ENCODE assay signal across 18 cellular contexts in genomic region chr4:125719987-125720386, GRCh38.
DNase-seq lines count a peak whose midpoint lies in the region; ATAC-seq and TF ChIP-seq lines count a peak whose summit lies in the region.
"Had no signal": no experiment of that assay in that cellular context is flagged by ENCODE, and none has a peak within 500 bp of the region (broad histone marks: within the 10 kb centered on the region; RNA-seq: fewer than 3 reads in every experiment).

No MANE protein-coding gene starts in this region.

- no peak for TF ChIP-seq CTCF in RWPE2 (IDR thresholded peaks at IDR 0.05; ENCODE audit: poor library complexity, severe bottlenecking)
- TF ChIP-seq CTCF in heart right ventricle (IDR thresholded peaks at IDR 0.05), result no peak

- intact Hi-C loops in heart right ventricle (cut with DNase I), result no loop called here
- intact Hi-C loops in posterior cingulate gyrus (cut with DNase I), result no loop called here

- DNase-seq in HPDE6-E6E7 (ENCODE audit: extremely low spot score) (peak; percentile 3), RWPE2 (ENCODE audit: low spot score) (no peak), fibroblast of gingiva (ENCODE audit: low read depth) (peak; percentile 8), heart right ventricle (no peak), NCI-H1436 treated with DMSO at 0.1 percent for 48 hours (lab: John Stamatoyannopoulos, UW) (no peak), posterior cingulate gyrus (no peak)
- DNase-seq: activated CD4-positive, alpha-beta T cell treated with anti-CD3 and anti-CD28 coated beads for 1 hour; activated gamma-delta T cell; DMS 273 treated with DMSO at 0.1 percent for 48 hours; erythroblast; lower lobe of right lung; naive B cell; NCI-H187; NCI-H446 treated with DMSO at 0.1 percent for 48 hours; SHP77; testis had no signal

- H3K4me1 ChIP-seq in RWPE2 (ENCODE audit: insufficient read depth, poor library complexity, severe bottlenecking), result peaks cover 9% of the 10 kb centered on the region
- no peaks in the 10 kb centered on the region for H3K4me1 ChIP-seq in heart right ventricle
- H3K4me1 ChIP-seq: BLaER1 treated with 17β-estradiol and CSF1 and Interleukin-3, amounts not matched to agents 10 nM and 100 nM; lower lobe of right lung; testis had no signal

- no peak overlapping the region for H3K4me3 ChIP-seq in RWPE2 (ENCODE audit: severe bottlenecking)
- H3K4me3 ChIP-seq in heart right ventricle, result no peak overlapping the region
- H3K4me3 ChIP-seq: BLaER1 treated with 17β-estradiol and CSF1 and Interleukin-3, amounts not matched to agents 10 nM and 100 nM; lower lobe of right lung; testis had no signal

- H3K27me3 ChIP-seq in RWPE2 (ENCODE audit: insufficient read depth, poor library complexity, severe bottlenecking) (no peaks in the 10 kb centered on the region), heart right ventricle (no peaks in the 10 kb centered on the region)
- H3K27me3 ChIP-seq: BLaER1 treated with 17β-estradiol and CSF1 and Interleukin-3, amounts not matched to agents 10 nM and 100 nM; testis had no signal

- H3K27ac ChIP-seq in RWPE2 (ENCODE audit: poor library complexity, severe bottlenecking) (no peak overlapping the region), heart right ventricle (no peak overlapping the region)
- H3K27ac ChIP-seq: BLaER1 treated with 17β-estradiol and CSF1 and Interleukin-3, amounts not matched to agents 10 nM and 100 nM; lower lobe of right lung; testis had no signal

- ATAC-seq in RWPE2 (ENCODE audit: low read depth) (peak; percentile 86), heart right ventricle (no peak), HG02678 (IDR thresholded peaks at IDR 0.05; ENCODE audit: unreplicated experiment) (no peak)

- H3K36me3 ChIP-seq in RWPE2 (ENCODE audit: low read depth) (no peaks in the 10 kb centered on the region), heart right ventricle (no peaks in the 10 kb centered on the region)
- H3K36me3 ChIP-seq: BLaER1 treated with 17β-estradiol and CSF1 and Interleukin-3, amounts not matched to agents 10 nM and 100 nM; lower lobe of right lung had no signal

- WGBS in heart right ventricle, 2 donors, result 66 to 76% methylated on average over 2 of the region's 2 CpGs

- H3K9me3 ChIP-seq in RWPE2 (ENCODE audit: severe bottlenecking) (no peaks in the 10 kb centered on the region), heart right ventricle (peaks cover 0 to 17% (median 0%) of the 10 kb centered on the region in 11 donors)
- H3K9me3 ChIP-seq: BLaER1 treated with 17β-estradiol and CSF1 and Interleukin-3, amounts not matched to agents 10 nM and 100 nM; lower lobe of right lung; testis had no signal

Comparison
In these comparisons a context has a peak if more than half of its experiments do, and no peak if none do; other contexts are left out.
1. DNase-seq: peak in HPDE6-E6E7 (single experiment) and fibroblast of gingiva (single experiment); none in RWPE2 (single experiment), heart right ventricle (0 of 2), NCI-H1436 treated with DMSO at 0.1 percent for 48 hours (single experiment) and posterior cingulate gyrus (0 of 10).